In genomic region chr3:144053121-144053520, GRCh38 we compare ENCODE assay signal across 15 cellular contexts.
A peak's percentile ranks its signal among the peaks of the same experiment; 100 is the strongest.
DNase-seq lines count a peak whose midpoint lies in the region; TF ChIP-seq lines count a peak whose summit lies in the region.
"Had no signal": no experiment of that assay in that cellular context is flagged by ENCODE, and none has a peak within 500 bp of the region (broad histone marks: within the 10 kb centered on the region; RNA-seq: fewer than 3 reads in every experiment).

No MANE protein-coding gene starts in this region.

- H3K4me3 ChIP-seq in A673 (ENCODE audit: low read depth, low read length, poor library complexity, severe bottlenecking) (no peak overlapping the region), fibroblast of pulmonary artery (replicated peaks; ENCODE audit: low read depth, low read length) (no peak overlapping the region), left ventricle myocardium inferior (no peak overlapping the region)
- H3K4me3 ChIP-seq: esophagus muscularis mucosa, spleen had no signal

- H3K4me1 Mint-ChIP-seq in HFFc6 (ENCODE audit: low read depth): peaks cover 31% of the 10 kb centered on the region; the same call in 1 of the 2 replicates
- H3K4me1 Mint-ChIP-seq: activated naive CD4-positive, alpha-beta T cell treated with anti-CD3 and anti-CD28 coated beads, Interleukin-2, amount 50 U/mL, for 24 hours had no signal

- H3K9me3 ChIP-seq in A673 (ENCODE audit: low read depth, low read length, poor library complexity, severe bottlenecking) (no peaks in the 10 kb centered on the region), left ventricle myocardium inferior (replicated peaks) (no peaks in the 10 kb centered on the region)
- H3K9me3 ChIP-seq: esophagus muscularis mucosa, spleen had no signal

- CTCF ChIA-PET in A673 (lab: Charles Lee): no interaction called here

- no peaks in the 10 kb centered on the region for H3K27me3 Mint-ChIP-seq in HFFc6 (ENCODE audit: insufficient read depth)
- H3K27me3 Mint-ChIP-seq: activated naive CD4-positive, alpha-beta T cell treated with anti-CD3 and anti-CD28 coated beads, Interleukin-2, amount 50 U/mL, for 24 hours had no signal

- no peak overlapping the region for H3K27ac ChIP-seq in A673 (ENCODE audit: low read depth, low read length, poor library complexity, severe bottlenecking)
- no peak overlapping the region for H3K27ac ChIP-seq in left ventricle myocardium inferior (replicated peaks)
- H3K27ac ChIP-seq: esophagus muscularis mucosa, spleen had no signal

- no peak for TF ChIP-seq CTCF in A673 (conservative IDR thresholded peaks at IDR 0.05; ENCODE audit: low read depth, low read length)
- TF ChIP-seq CTCF in HFFc6 (IDR thresholded peaks at IDR 0.05): no peak
- TF ChIP-seq CTCF in fibroblast of pulmonary artery (IDR thresholded peaks at IDR 0.05; ENCODE audit: low read length, missing control alignments): no peak
- TF ChIP-seq CTCF in left ventricle myocardium inferior (IDR thresholded peaks at IDR 0.05; ENCODE audit: borderline replicate concordance): no peak

- H3K9me3 Mint-ChIP-seq in HFFc6: peaks cover 6% of the 10 kb centered on the region; the same call in 1 of the 2 replicates
- H3K9me3 Mint-ChIP-seq: activated naive CD4-positive, alpha-beta T cell treated with anti-CD3 and anti-CD28 coated beads, Interleukin-2, amount 50 U/mL, for 24 hours had no signal

- H3K4me1 ChIP-seq in A673 (ENCODE audit: insufficient read depth, low read length, poor library complexity, severe bottlenecking) (no peaks in the 10 kb centered on the region), left ventricle myocardium inferior (no peaks in the 10 kb centered on the region)
- H3K4me1 ChIP-seq: spleen had no signal

- H3K27me3 ChIP-seq in A673 (replicated peaks; ENCODE audit: insufficient read depth, low read depth, low read length, poor library complexity) (no peaks in the 10 kb centered on the region), left ventricle myocardium inferior (ENCODE audit: low read depth) (no peaks in the 10 kb centered on the region)
- H3K27me3 ChIP-seq: esophagus muscularis mucosa, spleen had no signal

- H3K36me3 Mint-ChIP-seq in HFFc6 (ENCODE audit: low read depth): no peaks in the 10 kb centered on the region
- H3K36me3 Mint-ChIP-seq: activated naive CD4-positive, alpha-beta T cell treated with anti-CD3 and anti-CD28 coated beads, Interleukin-2, amount 50 U/mL, for 24 hours had no signal

- DNase-seq in A673 (ENCODE audit: low spot score) (peak; percentile 22), HFFc6 (peak; percentile 91), amniotic epithelial cell (ENCODE audit: low read depth) (peak; percentile 49), fibroblast of pulmonary artery (ENCODE audit: low read depth) (peak; percentile 25), left ventricle myocardium inferior (no peak), DMS79 (lab: John Stamatoyannopoulos, UW) (no peak), DMS 273 (lab: John Stamatoyannopoulos, UW; ENCODE audit: unreplicated experiment) (no peak)
- DNase-seq in activated naive CD4-positive, alpha-beta T cell (lab: John Stamatoyannopoulos, UW): no peak
- DNase-seq: activated CD4-positive, CD25-positive, alpha-beta regulatory T cell; activated CD8-positive, alpha-beta memory T cell treated with anti-CD3 and anti-CD28 coated beads, Interleukin-2, amount 50 U/mL, for 48 hours; NCI-H510A treated with DMSO at 0.1 percent for 48 hours; occipital lobe; spleen had no signal

- no peak overlapping the region for H3K4me3 Mint-ChIP-seq in HFFc6
- H3K4me3 Mint-ChIP-seq: activated naive CD4-positive, alpha-beta T cell treated with anti-CD3 and anti-CD28 coated beads, Interleukin-2, amount 50 U/mL, for 24 hours had no signal

- H3K36me3 ChIP-seq in A673 (ENCODE audit: insufficient read depth, low read length, poor library complexity, severe bottlenecking): no peaks in the 10 kb centered on the region
- no peaks in the 10 kb centered on the region for H3K36me3 ChIP-seq in left ventricle myocardium inferior
- H3K36me3 ChIP-seq: esophagus muscularis mucosa, spleen had no signal

- POLR2A ChIA-PET in A673 (lab: Charles Lee; ENCODE audit: low non-redundant PET): no interaction called here

- intact Hi-C loops in A673 (cut with micrococcal nuclease; ENCODE audit: unreplicated experiment) (no loop called here), left ventricle myocardium inferior (cut with micrococcal nuclease) (no loop called here)

- H3K27ac Mint-ChIP-seq in HFFc6: peak overlapping the region; percentile 25; the same call in 1 of the 2 replicates
- H3K27ac Mint-ChIP-seq: activated naive CD4-positive, alpha-beta T cell treated with anti-CD3 and anti-CD28 coated beads, Interleukin-2, amount 50 U/mL, for 24 hours had no signal

- BruUV-seq in A673 (replicated peaks; lab: Mats Ljungman, UMichigan): no TSS peak

Comparison
In these comparisons a context has a peak if more than half of its experiments do, and no peak if none do; other contexts are left out.
1. DNase-seq: peak in A673 (single experiment), HFFc6 (single experiment), amniotic epithelial cell (single experiment) and fibroblast of pulmonary artery (single experiment); none in left ventricle myocardium inferior (single experiment), DMS79 (single experiment), DMS 273 (single experiment) and activated naive CD4-positive, alpha-beta T cell (0 of 4).